ENCODE assay signal across 12 cellular contexts in the genomic region with DNA sequence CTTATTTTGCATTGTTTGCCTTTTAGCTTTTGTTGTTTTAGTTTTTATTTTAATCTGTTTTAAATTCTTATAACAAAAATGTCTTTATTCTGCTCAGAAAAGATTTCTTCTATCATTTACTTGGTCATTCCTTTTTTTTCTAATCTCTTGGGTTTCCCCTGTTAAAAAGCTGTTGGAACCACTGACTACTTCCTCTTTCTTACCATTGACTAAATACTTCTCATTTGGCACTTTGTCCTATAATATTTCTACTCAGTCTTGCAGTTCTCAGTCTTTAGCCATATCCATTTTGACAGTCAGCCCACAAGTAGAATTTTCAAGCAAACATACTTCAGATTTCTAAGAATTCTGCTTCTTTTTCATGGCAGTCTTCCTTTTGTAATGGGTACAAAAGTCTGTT.
DNase-seq lines count a peak whose midpoint lies in the region; ATAC-seq and TF ChIP-seq lines count a peak whose summit lies in the region.
"Had no signal": no experiment of that assay in that cellular context is flagged by ENCODE, and none has a peak within 500 bp of the region (broad histone marks: within the 10 kb centered on the region; RNA-seq: fewer than 3 reads in every experiment).

No MANE protein-coding gene starts in this region.

- TF ChIP-seq CTCF in glutamatergic neuron (IDR thresholded peaks at IDR 0.05; ENCODE audit: partially characterized antibody, unreplicated experiment): no peak

- ATAC-seq in GM18511 (IDR thresholded peaks at IDR 0.05; ENCODE audit: unreplicated experiment) (peak; percentile 87), GM21423 (IDR thresholded peaks at IDR 0.05; ENCODE audit: unreplicated experiment) (peak; percentile 95), HG03108 (IDR thresholded peaks at IDR 0.05; ENCODE audit: unreplicated experiment) (peak; percentile 69)
- ATAC-seq: esophagus mucosa had no signal

- DNase-seq in NOMO-1 treated with dmso at 0.1 percent for 144 hours (lab: John Stamatoyannopoulos, UW; ENCODE audit: unreplicated experiment) (peak; percentile 65), glutamatergic neuron (no peak), NCI-H226 (no peak), COR-L47 (lab: John Stamatoyannopoulos, UW) (no peak), RPMI8226 (no peak)
- DNase-seq: activated naive CD8-positive, alpha-beta T cell treated with anti-CD3 and anti-CD28 coated beads, Interleukin-2, amount 10 ng/mL, durations not matched to agents 7 days and 5 days; NCI-H1694 treated with DMSO at 0.1 percent for 48 hours had no signal

- no peak overlapping the region for H3K27ac Mint-ChIP-seq in glutamatergic neuron (ENCODE audit: unreplicated experiment)
- H3K27ac Mint-ChIP-seq: activated naive CD8-positive, alpha-beta T cell treated with anti-CD3 and anti-CD28 coated beads, Interleukin-2, amount 10 ng/mL, durations not matched to agents 7 days and 5 days; T-helper 1 cell treated with Interleukin-12 subunit alpha and Interleukin-12 subunit beta and Interleukin-4 antibody, amounts not matched to agents 30 μg/mL and 1 μg/mL, for 36 hours had no signal

- peaks cover 3% of the 10 kb centered on the region for H3K4me1 Mint-ChIP-seq in glutamatergic neuron (ENCODE audit: low read depth, unreplicated experiment)
- H3K4me1 Mint-ChIP-seq: activated naive CD8-positive, alpha-beta T cell treated with anti-CD3 and anti-CD28 coated beads, Interleukin-2, amount 10 ng/mL, durations not matched to agents 7 days and 5 days had no signal

- H3K4me3 Mint-ChIP-seq in glutamatergic neuron (ENCODE audit: unreplicated experiment): no peak overlapping the region
- H3K4me3 Mint-ChIP-seq: activated naive CD8-positive, alpha-beta T cell treated with anti-CD3 and anti-CD28 coated beads, Interleukin-2, amount 10 ng/mL, durations not matched to agents 7 days and 5 days; T-helper 1 cell treated with Interleukin-12 subunit alpha and Interleukin-12 subunit beta and Interleukin-4 antibody, amounts not matched to agents 30 μg/mL and 1 μg/mL, for 36 hours had no signal

- H3K27me3 Mint-ChIP-seq in glutamatergic neuron (ENCODE audit: unreplicated experiment): no peaks in the 10 kb centered on the region
- H3K27me3 Mint-ChIP-seq: activated naive CD8-positive, alpha-beta T cell treated with anti-CD3 and anti-CD28 coated beads, Interleukin-2, amount 10 ng/mL, durations not matched to agents 7 days and 5 days had no signal

- H3K9me3 Mint-ChIP-seq in glutamatergic neuron (ENCODE audit: unreplicated experiment): no peaks in the 10 kb centered on the region
- H3K9me3 Mint-ChIP-seq: activated naive CD8-positive, alpha-beta T cell treated with anti-CD3 and anti-CD28 coated beads, Interleukin-2, amount 10 ng/mL, durations not matched to agents 7 days and 5 days had no signal

- H3K36me3 Mint-ChIP-seq in glutamatergic neuron (ENCODE audit: unreplicated experiment): no peaks in the 10 kb centered on the region
- H3K36me3 Mint-ChIP-seq: activated naive CD8-positive, alpha-beta T cell treated with anti-CD3 and anti-CD28 coated beads, Interleukin-2, amount 10 ng/mL, durations not matched to agents 7 days and 5 days had no signal
